Comparison of ENCODE assay signal across 25 cellular contexts in the genomic region with DNA sequence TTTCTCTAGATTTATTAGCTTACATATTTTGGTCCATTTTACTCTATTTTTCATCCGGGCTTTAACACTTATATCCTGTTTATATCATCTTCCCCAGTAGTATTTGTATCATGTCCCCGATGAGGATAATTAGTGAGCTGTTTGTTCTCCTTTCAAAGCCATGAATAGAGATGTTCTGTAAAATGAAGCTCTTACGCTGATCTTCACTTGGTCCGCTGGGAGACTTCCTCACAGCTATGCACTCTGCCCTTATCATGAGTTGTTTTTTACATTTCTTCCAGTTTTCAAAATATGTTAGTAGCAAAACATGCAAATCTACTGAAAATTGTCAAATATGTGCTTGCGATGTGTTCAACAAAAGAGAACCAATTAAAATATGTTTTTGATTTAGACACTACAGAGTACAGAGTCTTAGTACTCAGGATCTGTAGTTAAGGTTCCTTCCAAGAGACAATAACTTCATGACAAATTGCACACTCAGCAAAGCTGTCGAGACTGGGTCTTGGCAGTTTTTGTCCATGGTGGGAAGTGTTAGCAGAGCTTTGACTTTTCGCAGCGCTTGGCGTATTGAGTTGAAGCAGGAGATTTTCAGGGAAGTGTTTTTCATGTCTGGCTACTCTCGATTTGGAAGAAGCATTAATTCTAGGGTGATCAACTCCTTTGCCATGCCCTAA.
DNase-seq lines count a peak whose midpoint lies in the region; ATAC-seq, FAIRE-seq and TF ChIP-seq lines count a peak whose summit lies in the region.
"Had no signal": no experiment of that assay in that cellular context is flagged by ENCODE, and none has a peak within 500 bp of the region (broad histone marks: within the 10 kb centered on the region; RNA-seq: fewer than 3 reads in every experiment).

No MANE protein-coding gene starts in this region.

- H3K9me3 ChIP-seq in uterus: no peaks in the 10 kb centered on the region
- H3K9me3 ChIP-seq: Caco-2, SJSA1 had no signal

- H3K27ac Mint-ChIP-seq in nephron: peak overlapping the region in 2 of 3 experiments; percentile 13 to 38
- H3K27ac Mint-ChIP-seq: B cell; CD8-positive, alpha-beta T cell had no signal

- no peak overlapping the region for H3K4me3 Mint-ChIP-seq in nephron
- no peak overlapping the region for H3K4me3 Mint-ChIP-seq in activated T-cell treated with anti-CD3 and anti-CD28 coated beads, Interleukin-2, amount 50 U/mL, for 4 hours
- H3K4me3 Mint-ChIP-seq: B cell; CD8-positive, alpha-beta T cell had no signal

- intact Hi-C loops in uterus (cut with DNase I; ENCODE audit: low total_unique reads): no loop called here

- TF ChIP-seq POLR2A in H54 (IDR thresholded peaks at IDR 0.05; ENCODE audit: low read depth, low read length): no peak
- TF ChIP-seq POLR2A in uterus (IDR thresholded peaks at IDR 0.05): no peak

- DNase-seq in H54 (ENCODE audit: insufficient read length, low spot score) (no peak), uterus (no peak), hypothalamus (lab: John Stamatoyannopoulos, UW) (no peak)
- no peak for DNase-seq in activated T-cell treated with anti-CD3 and anti-CD28 coated beads, Interleukin-2, amount 50 U/mL, for 4 hours
- DNase-seq: Caco-2; CD8-positive, alpha-beta T cell; GM23248; HCEC 1CT; Karpas-422; MV-4-11; NCI-H1105; NCI-H146; NCI-H1930; NCI-H2107; NCI-H524 treated with DMSO at 0.1 percent for 48 hours; NCI-H774; PC-9; Right ventricle myocardium superior had no signal

- H3K4me1 ChIP-seq in uterus: no peaks in the 10 kb centered on the region
- H3K4me1 ChIP-seq: Caco-2, SJSA1 had no signal

- no peaks in the 10 kb centered on the region for H3K27me3 Mint-ChIP-seq in nephron (ENCODE audit: low read depth)
- no peaks in the 10 kb centered on the region for H3K27me3 Mint-ChIP-seq in activated T-cell treated with anti-CD3 and anti-CD28 coated beads, Interleukin-2, amount 50 U/mL, for 4 hours (ENCODE audit: low read depth)
- H3K27me3 Mint-ChIP-seq: B cell had no signal

- H3K36me3 Mint-ChIP-seq in nephron (ENCODE audit: low read depth): no peaks in the 10 kb centered on the region
- H3K36me3 Mint-ChIP-seq in activated T-cell treated with anti-CD3 and anti-CD28 coated beads, Interleukin-2, amount 50 U/mL, for 4 hours (ENCODE audit: insufficient read depth): no peaks in the 10 kb centered on the region
- H3K36me3 Mint-ChIP-seq: CD8-positive, alpha-beta T cell had no signal

- no peaks in the 10 kb centered on the region for H3K4me1 Mint-ChIP-seq in nephron
- no peaks in the 10 kb centered on the region for H3K4me1 Mint-ChIP-seq in activated T-cell treated with anti-CD3 and anti-CD28 coated beads, Interleukin-2, amount 50 U/mL, for 4 hours (ENCODE audit: low read depth)
- H3K4me1 Mint-ChIP-seq: B cell had no signal

- FAIRE-seq in H54 (lab: Jason Lieb, UNC): peak; percentile 15
- FAIRE-seq: G401.6 had no signal

- H3K9me3 Mint-ChIP-seq in nephron: peaks cover 4% of the 10 kb centered on the region
- peaks cover 10% of the 10 kb centered on the region for H3K9me3 Mint-ChIP-seq in activated T-cell treated with anti-CD3 and anti-CD28 coated beads, Interleukin-2, amount 50 U/mL, for 4 hours

- H3K36me3 ChIP-seq in uterus: no peaks in the 10 kb centered on the region
- H3K36me3 ChIP-seq: SJSA1 had no signal

- ATAC-seq in SK-N-SH treated with all-trans-retinoic acid at 6 μM for 48 hours (peak; percentile 25; the same call in 2 of the 3 replicates), HG03342 (IDR thresholded peaks at IDR 0.05; ENCODE audit: unreplicated experiment) (no peak)
- no peak for ATAC-seq in activated T-cell treated with anti-CD3 and anti-CD28 coated beads, Interleukin-2, amount 50 U/mL, for 4 hours
- ATAC-seq: CD8-positive, alpha-beta T cell had no signal

- TF ChIP-seq CTCF in nephron (IDR thresholded peaks at IDR 0.05; ENCODE audit: unreplicated experiment in 3 of 3) (no peak), uterus (IDR thresholded peaks at IDR 0.05) (no peak)

- H3K27me3 ChIP-seq in uterus: no peaks in the 10 kb centered on the region
- H3K27me3 ChIP-seq: SJSA1 had no signal

- H3K4me3 ChIP-seq in uterus: no peak overlapping the region
- H3K4me3 ChIP-seq: GM23248, PC-9, SJSA1 had no signal

- H3K27ac ChIP-seq in uterus: peak overlapping the region; percentile 48 to 57
- H3K27ac ChIP-seq: C4-2B, GM23248, PC-9, SJSA1 had no signal

TF ChIP-seq in SK-N-SH treated with all-trans-retinoic acid at 6 μM for 48 hours, 23 proteins besides CTCF, POLR2A, EP300 and RAD21:
- TF ChIP-seq TCF4 (CRISPR knock-in tag; IDR thresholded peaks at IDR 0.05; ENCODE audit: borderline replicate concordance) (no peak), ESRRG (CRISPR knock-in tag; IDR thresholded peaks at IDR 0.05) (no peak), ZNF8 (CRISPR knock-in tag; IDR thresholded peaks at IDR 0.05) (no peak), ZFP3 (CRISPR knock-in tag; IDR thresholded peaks at IDR 0.05) (no peak), PATZ1 (CRISPR knock-in tag; IDR thresholded peaks at IDR 0.05; ENCODE audit: borderline replicate concordance) (no peak), CREB5 (CRISPR knock-in tag; IDR thresholded peaks at IDR 0.05; ENCODE audit: low read depth) (no peak)
- TF ChIP-seq, protein P1, sequence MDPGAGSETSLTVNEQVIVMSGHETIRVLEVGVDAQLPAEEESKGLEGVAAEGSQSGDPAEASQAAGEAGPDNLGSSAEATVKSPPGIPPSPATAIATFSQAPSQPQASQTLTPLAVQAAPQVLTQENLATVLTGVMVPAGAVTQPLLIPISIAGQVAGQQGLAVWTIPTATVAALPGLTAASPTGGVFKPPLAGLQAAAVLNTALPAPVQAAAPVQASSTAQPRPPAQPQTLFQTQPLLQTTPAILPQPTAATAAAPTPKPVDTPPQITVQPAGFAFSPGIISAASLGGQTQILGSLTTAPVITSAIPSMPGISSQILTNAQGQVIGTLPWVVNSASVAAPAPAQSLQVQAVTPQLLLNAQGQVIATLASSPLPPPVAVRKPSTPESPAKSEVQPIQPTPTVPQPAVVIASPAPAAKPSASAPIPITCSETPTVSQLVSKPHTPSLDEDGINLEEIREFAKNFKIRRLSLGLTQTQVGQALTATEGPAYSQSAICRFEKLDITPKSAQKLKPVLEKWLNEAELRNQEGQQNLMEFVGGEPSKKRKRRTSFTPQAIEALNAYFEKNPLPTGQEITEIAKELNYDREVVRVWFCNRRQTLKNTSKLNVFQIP (CRISPR knock-in tag; IDR thresholded peaks at IDR 0.05; ENCODE audit: borderline replicate concordance, low read depth): no peak
TF ChIP-seq in SK-N-SH treated with all-trans-retinoic acid at 6 μM for 48 hours: peak in this region for 0.
